Comparison of ENCODE assay signal across 9 cellular contexts in genomic region chr19:16627928-16628182, GRCh38. TPM values are rescaled to one million over a fixed set of nuclear protein-coding genes. Genes with fewer than 3 reads are reported as not detected.
A peak's percentile ranks its signal among the peaks of the same experiment; 100 is the strongest.
DNase-seq lines count a peak whose midpoint lies in the region; ATAC-seq, FAIRE-seq and TF ChIP-seq lines count a peak whose summit lies in the region.
"Had no signal": no experiment of that assay in that cellular context is flagged by ENCODE, and none has a peak within 500 bp of the region (broad histone marks: within the 10 kb centered on the region; RNA-seq: fewer than 3 reads in every experiment).

No MANE protein-coding gene starts in this region.

- H2BK15ac ChIP-seq in mesenchymal stem cell (ENCODE audit: low read depth, poor library complexity, severe bottlenecking): peak overlapping the region; percentile 56

- peaks cover 5% of the 10 kb centered on the region for H3K79me1 ChIP-seq in mesenchymal stem cell (replicated peaks; ENCODE audit: low read length, poor library complexity, severe bottlenecking)

- no TSS peak for BruUV-seq in K562 (replicated peaks; lab: Mats Ljungman, UMichigan)

- no peak for TF ChIP-seq POLR2A in K562 (conservative IDR thresholded peaks at IDR 0.05)
- no peak for TF ChIP-seq POLR2A in transverse colon (IDR thresholded peaks at IDR 0.05)

- H3K27me3 Mint-ChIP-seq in activated naive CD4-positive, alpha-beta T cell treated with anti-CD3 and anti-CD28 coated beads for 36 hours (ENCODE audit: low read depth): no peaks in the 10 kb centered on the region

- ATAC-seq in K562 (peak; percentile 12), GM18870 (IDR thresholded peaks at IDR 0.05; ENCODE audit: unreplicated experiment) (no peak)

- no peak overlapping the region for H2BK5ac ChIP-seq in mesenchymal stem cell (ENCODE audit: low read depth, low read length, poor library complexity, severe bottlenecking)

- no peak overlapping the region for H2BK120ac ChIP-seq in mesenchymal stem cell (ENCODE audit: low read depth, low read length)

- H4K20me1 ChIP-seq in K562 (replicated peaks; ENCODE audit: control insufficient read depth, insufficient read depth, low read length): peaks cover 41% of the 10 kb centered on the region

- CTCF ChIA-PET in activated naive CD4-positive, alpha-beta T cell treated with anti-CD3 and anti-CD28 coated beads for 36 hours (lab: Charles Lee): no interaction called here
- CTCF ChIA-PET in K562 (lab: Yijun Ruan, JAX; ENCODE audit: low intra/inter-chr PET ratio): no interaction called here

- in situ Hi-C loops in K562 (cut with MboI): no loop called here
- in situ Hi-C loops in transverse colon (cut with MboI; ENCODE audit: low pct_ligation_motif_present in 1 of 4, low pct_unique_long_range_greater_than_20kb in 1 of 4, low sequenced_read_pairs in 3 of 4): no loop called here

- no peak overlapping the region for H3K27ac Mint-ChIP-seq in activated naive CD4-positive, alpha-beta T cell treated with anti-CD3 and anti-CD28 coated beads for 36 hours

- peak overlapping the region; percentile 93 to 98 for H3K9ac ChIP-seq in K562 (ENCODE audit: insufficient read depth in 1 of 2, low read depth in 2 of 2, low read length in 2 of 2)
- peak overlapping the region; percentile 98 for H3K9ac ChIP-seq in mesenchymal stem cell (ENCODE audit: low read length)

- TF ChIP-seq RAD21 in K562 (CRISPR knock-in tag; conservative IDR thresholded peaks at IDR 0.05 in 1 of 2, IDR thresholded peaks at IDR 0.05 in 1 of 2): no peak

- intact Hi-C loops in activated naive CD4-positive, alpha-beta T cell treated with anti-CD3 and anti-CD28 coated beads for 36 hours (cut with micrococcal nuclease): loop anchor here (1.0 to 2.0 kb wide), 8 partner anchors 32 to 155 kb away; partner anchors contain the start of genes C19orf44, CALR3, CHERP and SLC35E1
- intact Hi-C loops in K562 (cut with micrococcal nuclease) (loop anchor here (2.0 to 10.0 kb wide), 2 partner anchors 39 to 83 kb away; partner anchors contain the start of gene CHERP), transverse colon (cut with DNase I; ENCODE audit: low total_unique reads) (loop anchor here (10.0 kb wide), 1 partner anchor 53 kb away; the partner anchor contains the start of gene SLC35E1)

- DNase-seq in activated naive CD4-positive, alpha-beta T cell treated with anti-CD3 and anti-CD28 coated beads for 36 hours: no peak
- DNase-seq in activated naive CD4-positive, alpha-beta T cell treated with Interleukin-2 at 50 U/mL for 16 hours: no peak
- DNase-seq in K562 (ENCODE audit: extremely low read depth in 1 of 4, low spot score in 3 of 4) (no peak), mesenchymal stem cell (no peak), transverse colon (no peak), NCI-H510A (lab: John Stamatoyannopoulos, UW) (no peak), DMS53 (lab: John Stamatoyannopoulos, UW) (no peak)

- H3K27me3 ChIP-seq in K562 (ENCODE audit: control insufficient read depth in 2 of 2, insufficient read depth in 2 of 2, low read length in 2 of 2) (no peaks in the 10 kb centered on the region), mesenchymal stem cell (ENCODE audit: control insufficient read depth in 1 of 2, insufficient read depth in 1 of 2, low read length in 2 of 2) (no peaks in the 10 kb centered on the region), transverse colon (no peaks in the 10 kb centered on the region)

- 0% methylated on average over 1 of the region's 38 CpGs for WGBS in K562 (ENCODE audit: insufficient coverage, low coverage, missing lambda C conversion rate)
- 4% methylated on average over 5 of the region's 38 CpGs for WGBS in mesenchymal stem cell
- 0% methylated on average over 3 of the region's 38 CpGs; no CpG with 5 or more reads in 1 of the 2 donors for WGBS in transverse colon (ENCODE audit: low coverage in 1 of 2), 2 donors

- no peaks in the 10 kb centered on the region for H3K9me3 Mint-ChIP-seq in activated naive CD4-positive, alpha-beta T cell treated with anti-CD3 and anti-CD28 coated beads for 36 hours

- H3K4me2 ChIP-seq in K562 (ENCODE audit: insufficient read depth, low read length) (peak overlapping the region; percentile 82; the same call in 1 of the 2 replicates), mesenchymal stem cell (ENCODE audit: low read length, poor library complexity, severe bottlenecking) (peak overlapping the region; percentile 81)

- TF ChIP-seq CTCF in K562 (IDR thresholded peaks at IDR 0.05 in 2 of 3, conservative IDR thresholded peaks at IDR 0.05 in 1 of 3; ENCODE audit: insufficient read depth in 2 of 3, low read depth in 1 of 3, low read length in 3 of 3) (no peak), transverse colon (IDR thresholded peaks at IDR 0.05) (no peak)

- FAIRE-seq in K562 (lab: Jason Lieb, UNC): no peak
- FAIRE-seq: G401.6 had no signal

- peak overlapping the region; percentile 91 for H3K4me3 Mint-ChIP-seq in activated naive CD4-positive, alpha-beta T cell treated with anti-CD3 and anti-CD28 coated beads for 36 hours

- H3K9me3 ChIP-seq in K562 (replicated peaks; ENCODE audit: control insufficient read depth, insufficient read depth, low read depth, low read length): no peaks in the 10 kb centered on the region
- H3K9me3 ChIP-seq in mesenchymal stem cell (ENCODE audit: control insufficient read depth, low read length): no peaks in the 10 kb centered on the region
- H3K9me3 ChIP-seq in transverse colon: no peaks in the 10 kb centered on the region

- no peak overlapping the region for H2AK5ac ChIP-seq in mesenchymal stem cell (ENCODE audit: low read length, severe bottlenecking)

- peak overlapping the region; percentile 77 to 79 for H3K4ac ChIP-seq in mesenchymal stem cell (ENCODE audit: low read depth in 1 of 2, low read length in 2 of 2)

- peak overlapping the region; percentile 36 to 87 for H3K14ac ChIP-seq in mesenchymal stem cell (ENCODE audit: low read length in 2 of 2)

- peaks cover 14% of the 10 kb centered on the region for H3K36me3 Mint-ChIP-seq in activated naive CD4-positive, alpha-beta T cell treated with anti-CD3 and anti-CD28 coated beads for 36 hours (ENCODE audit: low read depth)

- H3K4me1 Mint-ChIP-seq in activated naive CD4-positive, alpha-beta T cell treated with anti-CD3 and anti-CD28 coated beads for 36 hours (ENCODE audit: low read depth): peaks cover 47% of the 10 kb centered on the region

- peaks cover 13 to 28% of the 10 kb centered on the region in 2 experiments; a peak in 4 of 5 replicates for H3K4me1 ChIP-seq in K562 (replicated peaks in 1 of 2; ENCODE audit: control insufficient read depth in 2 of 2, insufficient read depth in 2 of 2, low read length in 2 of 2)
- H3K4me1 ChIP-seq in mesenchymal stem cell (ENCODE audit: control insufficient read depth, insufficient read depth, low read depth, low read length): peaks cover 11% of the 10 kb centered on the region
- H3K4me1 ChIP-seq in transverse colon: peaks cover 20 to 33% (median 27%) of the 10 kb centered on the region in 4 donors

- peak overlapping the region in 1 of 2 experiments; percentile 91 for H3K23ac ChIP-seq in mesenchymal stem cell (ENCODE audit: low read length in 2 of 2)

- peaks cover 63% of the 10 kb centered on the region for H3K79me2 ChIP-seq in K562 (ENCODE audit: control insufficient read depth, insufficient read depth, low read length)

- TF ChIP-seq EP300 in K562 (IDR thresholded peaks at IDR 0.05; ENCODE audit: low read length): no peak
- TF ChIP-seq EP300 in transverse colon (IDR thresholded peaks at IDR 0.05; ENCODE audit: low read depth): no peak

- peaks cover 63% of the 10 kb centered on the region for H3K36me3 ChIP-seq in K562 (ENCODE audit: control insufficient read depth, insufficient read depth, low read length)
- peaks cover 21 to 39% of the 10 kb centered on the region in 2 experiments for H3K36me3 ChIP-seq in mesenchymal stem cell (ENCODE audit: control insufficient read depth in 1 of 2, insufficient read depth in 2 of 2, low read depth in 1 of 2, low read length in 2 of 2)
- peaks cover 0 to 11% (median under 1%) of the 10 kb centered on the region in 4 donors for H3K36me3 ChIP-seq in transverse colon

- peak overlapping the region; percentile 99 for H3K4me3 ChIP-seq in K562
- peak overlapping the region; percentile 94 to 97 for H3K4me3 ChIP-seq in mesenchymal stem cell (ENCODE audit: insufficient read depth in 1 of 2, low read depth in 1 of 2, low read length in 2 of 2)
- peak overlapping the region; percentile 86 to 99 (median 98) for H3K4me3 ChIP-seq in transverse colon

- no peaks in the 10 kb centered on the region for H3K9me1 ChIP-seq in K562 (ENCODE audit: control insufficient read depth, insufficient read depth, low read length)

- peak overlapping the region; percentile 86 for H4K91ac ChIP-seq in mesenchymal stem cell (ENCODE audit: low read length)

- no peak overlapping the region for H2BK12ac ChIP-seq in mesenchymal stem cell (ENCODE audit: low read length in 2 of 2)

- POLR2A ChIA-PET in K562 (lab: Yijun Ruan, JAX): interaction anchor here (0.5 to 5.0 kb wide), 12 partner anchors 8 to 652 kb away, joined by 3 to 52 read pairs (median 4); partner anchors contain the start of genes CHERP and SLC35E1

- H2AFZ ChIP-seq in K562 (ENCODE audit: low read depth, low read length) (no peak overlapping the region), mesenchymal stem cell (ENCODE audit: low read depth, low read length) (no peak overlapping the region)

- peak overlapping the region; percentile 63 to 80 for H3K18ac ChIP-seq in mesenchymal stem cell (ENCODE audit: low read depth in 1 of 2, low read length in 2 of 2)

- peak overlapping the region; percentile 42 for H4K8ac ChIP-seq in mesenchymal stem cell (ENCODE audit: low read length)

- H3K27ac ChIP-seq in K562 (ENCODE audit: extremely low read depth, low read depth, low read length) (peak overlapping the region; percentile 78), mesenchymal stem cell (ENCODE audit: low read length, poor library complexity, severe bottlenecking) (no peak overlapping the region), transverse colon (peak overlapping the region; percentile 91 to 98 (median 94))

RNA-seq across cellular contexts. Expression of gene MED26, which starts 0.1 kb away (rescaled TPM):
- total RNA-seq in activated naive CD4-positive, alpha-beta T cell treated with anti-CD3 and anti-CD28 coated beads for 36 hours: 10 to 100 TPM; 11.3 to 11.9 TPM
- total RNA-seq in K562 (2011; cell fraction: chromatin; rRNA removed; ENCODE audit: low replicate concordance): 31.4 and 62.0 TPM in 2 replicates
- total RNA-seq in K562 (2011; cell fraction: nucleolus; rRNA removed): 34.2 and 40.0 TPM in 2 replicates
- 27.1 and 33.1 TPM in 2 replicates for total RNA-seq in K562 (2011; cell fraction: nucleoplasm; rRNA removed)
- total RNA-seq in K562 (2014; rRNA removed) (12.9 and 15.2 TPM in 2 replicates), K562 (2014; rRNA removed; fragmentation: Illumina TruSeq; extraction: Trizol) (3.7 and 4.6 TPM in 2 replicates), K562 (2015; rRNA removed; fragmentation: Illumina TruSeq; extraction: Trizol) (7.1 and 7.5 TPM in 2 replicates), K562 (2021) (15.1 and 16.5 TPM in 2 replicates), transverse colon (10 to 100 TPM in 2 of 4 donors, 1 to 10 TPM in 2; 7.8 to 15.0 (median 9.5) TPM)
- polyA plus RNA-seq in K562 (2011; rRNA removed) (5.6 and 6.1 TPM in 2 replicates), K562 (2014; fragmentation: Illumina TruSeq; extraction: Trizol) (6.2 and 8.4 TPM in 2 replicates), K562 (2014; fragmentation: Nextera tagmentation; extraction: Ambion mirVana) (under 1 TPM; 0.71 to 0.86 TPM), K562 (2014; rRNA removed) (8.4 and 9.0 TPM in 2 replicates)
- polyA plus RNA-seq in K562 (2011; cell fraction: cytosol; rRNA removed): 5.8 and 11.0 TPM in 2 replicates
- 6.6 and 9.2 TPM in 2 replicates for polyA plus RNA-seq in K562 (2011; cell fraction: nucleus; rRNA removed)
- polyA plus RNA-seq in K562 (2012): 5.5 and 7.2 TPM in 2 replicates
- polyA minus RNA-seq in K562 (2011; rRNA and poly(A)+ RNA removed): 5.4 and 10.0 TPM in 2 replicates
- 10.9 and 11.5 TPM in 2 replicates for polyA minus RNA-seq in K562 (2011; cell fraction: cytosol; rRNA and poly(A)+ RNA removed)
- 13.2 and 20.2 TPM in 2 replicates for polyA minus RNA-seq in K562 (2011; cell fraction: nucleus; rRNA and poly(A)+ RNA removed)
- polyA plus RNA-seq in mesenchymal stem cell (2013, experiment 1 of 2): 4.5 TPM
- 4.4 TPM for polyA plus RNA-seq in mesenchymal stem cell (2013, experiment 2 of 2)

RNA-seq across cellular contexts. Expression of gene SMIM7, which starts 32.1 kb away (rescaled TPM):
- 10 to 100 TPM; 51.0 to 59.2 TPM for total RNA-seq in activated naive CD4-positive, alpha-beta T cell treated with anti-CD3 and anti-CD28 coated beads for 36 hours
- 167 and 203 TPM in 2 replicates for total RNA-seq in K562 (2011; cell fraction: chromatin; rRNA removed; ENCODE audit: low replicate concordance)
- 137 and 142 TPM in 2 replicates for total RNA-seq in K562 (2011; cell fraction: nucleolus; rRNA removed)
- total RNA-seq in K562 (2011; cell fraction: nucleoplasm; rRNA removed): 167 and 208 TPM in 2 replicates
- total RNA-seq in K562 (2014; rRNA removed) (55.3 and 63.3 TPM in 2 replicates), K562 (2014; rRNA removed; fragmentation: Illumina TruSeq; extraction: Trizol) (102 and 109 TPM in 2 replicates), K562 (2015; rRNA removed; fragmentation: Illumina TruSeq; extraction: Trizol) (110 and 114 TPM in 2 replicates), K562 (2021) (72.5 and 72.7 TPM in 2 replicates), transverse colon (1,000 to 10,000 TPM in 1 of 4 donors, 100 to 1,000 TPM in 1, 10 to 100 TPM in 2; 28.8 to 1,114 (median 108) TPM)
- polyA plus RNA-seq in K562 (2011; rRNA removed) (95.0 and 107 TPM in 2 replicates), K562 (2014; fragmentation: Illumina TruSeq; extraction: Trizol) (85.6 and 113 TPM in 2 replicates), K562 (2014; fragmentation: Nextera tagmentation; extraction: Ambion mirVana) (100 to 1,000 TPM; 233 to 265 TPM), K562 (2014; rRNA removed) (105 and 122 TPM in 2 replicates)
- polyA plus RNA-seq in K562 (2011; cell fraction: cytosol; rRNA removed): 60.8 and 84.9 TPM in 2 replicates
- 50.6 and 64.0 TPM in 2 replicates for polyA plus RNA-seq in K562 (2011; cell fraction: nucleus; rRNA removed)
- 67.5 and 69.7 TPM in 2 replicates for polyA plus RNA-seq in K562 (2012)
- 61.4 and 64.6 TPM in 2 replicates for polyA minus RNA-seq in K562 (2011; rRNA and poly(A)+ RNA removed)
- 24.3 and 33.3 TPM in 2 replicates for polyA minus RNA-seq in K562 (2011; cell fraction: cytosol; rRNA and poly(A)+ RNA removed)
- polyA minus RNA-seq in K562 (2011; cell fraction: nucleus; rRNA and poly(A)+ RNA removed): 24.4 and 40.8 TPM in 2 replicates
- 67.8 TPM for polyA plus RNA-seq in mesenchymal stem cell (2013, experiment 1 of 2)
- polyA plus RNA-seq in mesenchymal stem cell (2013, experiment 2 of 2): 69.3 TPM

RNA-seq across cellular contexts. Expression of gene TMEM38A, which starts 33.1 kb away (rescaled TPM):
- total RNA-seq in activated naive CD4-positive, alpha-beta T cell treated with anti-CD3 and anti-CD28 coated beads for 36 hours: under 1 TPM; 0.49 to 0.83 TPM
- total RNA-seq in K562 (2011; cell fraction: chromatin; rRNA removed; ENCODE audit: low replicate concordance): 5.1 and 6.9 TPM in 2 replicates
- total RNA-seq in K562 (2011; cell fraction: nucleolus; rRNA removed): 3.9 and 5.3 TPM in 2 replicates
- 4.2 and 4.7 TPM in 2 replicates for total RNA-seq in K562 (2011; cell fraction: nucleoplasm; rRNA removed)
- total RNA-seq in K562 (2014; rRNA removed) (0.77 and 4.3 TPM in 2 replicates), K562 (2014; rRNA removed; fragmentation: Illumina TruSeq; extraction: Trizol) (1.2 and 1.4 TPM in 2 replicates), K562 (2015; rRNA removed; fragmentation: Illumina TruSeq; extraction: Trizol) (0.90 and 1.6 TPM in 2 replicates), K562 (2021) (1.4 and 2.1 TPM in 2 replicates), transverse colon (1 to 10 TPM in 3 of 4 donors, under 1 TPM in 1; 0.40 to 9.7 (median 5.1) TPM)
- polyA plus RNA-seq in K562 (2011; rRNA removed) (1.5 and 1.8 TPM in 2 replicates), K562 (2014; fragmentation: Illumina TruSeq; extraction: Trizol) (0.77 and 2.4 TPM in 2 replicates), K562 (2014; fragmentation: Nextera tagmentation; extraction: Ambion mirVana) (under 1 TPM; 0.35 to 0.44 TPM), K562 (2014; rRNA removed) (1.9 and 3.3 TPM in 2 replicates)
- 0.72 and 2.6 TPM in 2 replicates for polyA plus RNA-seq in K562 (2011; cell fraction: cytosol; rRNA removed)
- polyA plus RNA-seq in K562 (2011; cell fraction: nucleus; rRNA removed): 2.2 and 2.6 TPM in 2 replicates
- polyA plus RNA-seq in K562 (2012): 1.3 and 1.4 TPM in 2 replicates
- 0.78 and 4.0 TPM in 2 replicates for polyA minus RNA-seq in K562 (2011; rRNA and poly(A)+ RNA removed)
- 1.2 and 2.3 TPM in 2 replicates for polyA minus RNA-seq in K562 (2011; cell fraction: cytosol; rRNA and poly(A)+ RNA removed)
- 0.89 and 0.94 TPM in 2 replicates for polyA minus RNA-seq in K562 (2011; cell fraction: nucleus; rRNA and poly(A)+ RNA removed)
- 0.95 TPM for polyA plus RNA-seq in mesenchymal stem cell (2013, experiment 1 of 2)
- 0.93 TPM for polyA plus RNA-seq in mesenchymal stem cell (2013, experiment 2 of 2)

RNA-seq across cellular contexts. Expression of gene SLC35E1, which starts 55.6 kb away (rescaled TPM):
- total RNA-seq in activated naive CD4-positive, alpha-beta T cell treated with anti-CD3 and anti-CD28 coated beads for 36 hours: 10 to 100 TPM; 21.7 to 22.1 TPM
- 132 and 248 TPM in 2 replicates for total RNA-seq in K562 (2011; cell fraction: chromatin; rRNA removed; ENCODE audit: low replicate concordance)
- total RNA-seq in K562 (2011; cell fraction: nucleolus; rRNA removed): 136 and 163 TPM in 2 replicates
- total RNA-seq in K562 (2011; cell fraction: nucleoplasm; rRNA removed): 156 and 184 TPM in 2 replicates
- total RNA-seq in K562 (2014; rRNA removed) (18.5 and 24.4 TPM in 2 replicates), K562 (2014; rRNA removed; fragmentation: Illumina TruSeq; extraction: Trizol) (27.8 and 28.4 TPM in 2 replicates), K562 (2015; rRNA removed; fragmentation: Illumina TruSeq; extraction: Trizol) (25.7 and 27.3 TPM in 2 replicates), K562 (2021) (40.1 and 44.5 TPM in 2 replicates), transverse colon (10 to 100 TPM; 31.0 to 56.1 (median 42.8) TPM)
- polyA plus RNA-seq in K562 (2011; rRNA removed) (28.0 and 40.1 TPM in 2 replicates), K562 (2014; fragmentation: Illumina TruSeq; extraction: Trizol) (31.3 and 34.3 TPM in 2 replicates), K562 (2014; fragmentation: Nextera tagmentation; extraction: Ambion mirVana) (10 to 100 TPM; 15.0 to 16.1 TPM), K562 (2014; rRNA removed) (19.3 and 29.4 TPM in 2 replicates)
- polyA plus RNA-seq in K562 (2011; cell fraction: cytosol; rRNA removed): 41.7 and 60.4 TPM in 2 replicates
- 28.4 and 51.0 TPM in 2 replicates for polyA plus RNA-seq in K562 (2011; cell fraction: nucleus; rRNA removed)
- 23.2 and 28.7 TPM in 2 replicates for polyA plus RNA-seq in K562 (2012)
- polyA minus RNA-seq in K562 (2011; rRNA and poly(A)+ RNA removed): 54.7 and 61.3 TPM in 2 replicates
- polyA minus RNA-seq in K562 (2011; cell fraction: cytosol; rRNA and poly(A)+ RNA removed): 47.2 and 51.0 TPM in 2 replicates
- 20.2 and 28.9 TPM in 2 replicates for polyA minus RNA-seq in K562 (2011; cell fraction: nucleus; rRNA and poly(A)+ RNA removed)
- 65.2 TPM for polyA plus RNA-seq in mesenchymal stem cell (2013, experiment 1 of 2)
- 65.7 TPM for polyA plus RNA-seq in mesenchymal stem cell (2013, experiment 2 of 2)
